ENCODE assay signal across 7 cellular contexts in the genomic region with DNA sequence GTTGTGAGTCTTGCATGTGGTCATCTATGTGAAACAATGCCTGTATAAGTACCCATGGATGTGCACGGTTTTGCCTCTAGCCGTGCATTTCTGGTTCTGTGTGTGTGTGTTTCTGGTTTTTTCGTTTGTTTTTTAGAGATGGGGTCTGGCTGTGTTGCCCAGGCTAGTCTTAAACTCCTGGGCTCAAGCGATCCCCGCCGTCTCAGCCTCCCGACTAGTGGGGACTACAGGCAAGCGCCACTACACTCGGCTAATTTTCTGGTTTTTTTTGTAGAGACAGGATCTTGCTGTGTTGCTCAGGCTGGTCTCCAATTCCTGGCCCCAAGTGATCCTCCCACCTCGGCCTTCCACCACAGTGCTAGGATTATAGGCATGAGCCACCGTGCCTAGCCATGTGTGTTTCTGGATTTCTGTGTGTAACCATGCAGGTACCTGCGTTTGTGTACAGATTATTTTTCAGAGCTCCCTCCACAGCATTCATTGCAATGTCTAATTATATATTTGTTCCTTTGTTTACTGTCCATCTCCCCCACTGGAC. TPM values are rescaled to one million over a fixed set of nuclear protein-coding genes. Genes with fewer than 3 reads are reported as not detected.
DNase-seq lines count a peak whose midpoint lies in the region; ATAC-seq, FAIRE-seq and TF ChIP-seq lines count a peak whose summit lies in the region.
"Had no signal": no experiment of that assay in that cellular context is flagged by ENCODE, and none has a peak within 500 bp of the region (broad histone marks: within the 10 kb centered on the region; RNA-seq: fewer than 3 reads in every experiment).

No MANE protein-coding gene starts in this region.

- no peaks in the 10 kb centered on the region for H3K27me3 ChIP-seq in astrocyte (ENCODE audit: insufficient read depth, low read length)
- no peaks in the 10 kb centered on the region for H3K27me3 ChIP-seq in pancreas

- WGBS in pancreas, 2 donors = 73 to 78% methylated on average over 12 of the region's 12 CpGs

- peak overlapping the region; percentile 98 for H3K27ac ChIP-seq in astrocyte (ENCODE audit: low read depth, low read length)
- H3K27ac ChIP-seq in pancreas = peak overlapping the region in 3 of 4 donors; percentile 79 to 85 (median 84)

- H3K4me2 ChIP-seq in astrocyte (ENCODE audit: low read length) = peak overlapping the region; percentile 97

- H3K4me1 ChIP-seq in astrocyte (ENCODE audit: insufficient read depth, low read length) (peaks cover 45% of the 10 kb centered on the region), pancreas (peaks cover 11 to 22% (median 13%) of the 10 kb centered on the region in 3 donors)

- H3K4me3 Mint-ChIP-seq in HFFc6 = peak overlapping the region; percentile 96
- peak overlapping the region; percentile 81 for H3K4me3 Mint-ChIP-seq in astrocyte (ENCODE audit: unreplicated experiment)

- H3K36me3 ChIP-seq in astrocyte (ENCODE audit: insufficient read depth, low read length) (no peaks in the 10 kb centered on the region), pancreas (no peaks in the 10 kb centered on the region)
- H3K36me3 ChIP-seq: HAP-1 had no signal

- ATAC-seq in pancreas = no peak
- ATAC-seq in HG03135 (IDR thresholded peaks at IDR 0.05; ENCODE audit: unreplicated experiment) = no peak

- H3K9ac ChIP-seq in astrocyte (ENCODE audit: low read length) = peak overlapping the region; percentile 100

- H3K9me3 ChIP-seq in astrocyte (ENCODE audit: insufficient read depth, low read depth, low read length) (no peaks in the 10 kb centered on the region), pancreas (no peaks in the 10 kb centered on the region)
- H3K9me3 ChIP-seq: HAP-1 had no signal

- DNase-seq in HFFc6 = no peak
- no peak for DNase-seq in astrocyte (ENCODE audit: low read depth)
- DNase-seq in pancreas = no peak
- no peak for DNase-seq in activated effector memory CD4-positive, alpha-beta T cell treated with Interleukin-2 at 50 U/mL for 16 hours
- DNase-seq in EL = no peak

- H3K79me2 ChIP-seq in astrocyte (ENCODE audit: insufficient read depth, low read length) = no peaks in the 10 kb centered on the region

- intact Hi-C loops in pancreas (cut with DNase I) = no loop called here

- FAIRE-seq in astrocyte (lab: Jason Lieb, UNC) (no peak), pancreas (lab: Jason Lieb, UNC) (no peak)

- H3K4me1 Mint-ChIP-seq in HFFc6 (ENCODE audit: low read depth) (peaks cover 67% of the 10 kb centered on the region), astrocyte (ENCODE audit: low read depth, unreplicated experiment) (peaks cover 10% of the 10 kb centered on the region)

- peak overlapping the region; percentile 100 for H3K27ac Mint-ChIP-seq in HFFc6
- H3K27ac Mint-ChIP-seq in astrocyte (ENCODE audit: unreplicated experiment) = peak overlapping the region; percentile 99

- no peak for TF ChIP-seq CTCF in HFFc6 (IDR thresholded peaks at IDR 0.05)
- no peak for TF ChIP-seq CTCF in astrocyte (IDR thresholded peaks at IDR 0.05; ENCODE audit: insufficient read depth, low read depth, low read length)
- TF ChIP-seq CTCF in pancreas (IDR thresholded peaks at IDR 0.05) = no peak

- H2AFZ ChIP-seq in astrocyte (ENCODE audit: low read depth, low read length) = no peak overlapping the region

- H4K20me1 ChIP-seq in astrocyte (ENCODE audit: insufficient read depth, low read length) = no peaks in the 10 kb centered on the region

- H3K36me3 Mint-ChIP-seq in HFFc6 (ENCODE audit: low read depth) (no peaks in the 10 kb centered on the region), astrocyte (ENCODE audit: low read depth, unreplicated experiment) (no peaks in the 10 kb centered on the region)

- H3K27me3 Mint-ChIP-seq in HFFc6 (ENCODE audit: insufficient read depth) (peaks cover 7% of the 10 kb centered on the region), astrocyte (ENCODE audit: low read depth, unreplicated experiment) (no peaks in the 10 kb centered on the region)

- H3K9me3 Mint-ChIP-seq in HFFc6 (no peaks in the 10 kb centered on the region), astrocyte (ENCODE audit: unreplicated experiment) (no peaks in the 10 kb centered on the region)

- H3K4me3 ChIP-seq in astrocyte (ENCODE audit: insufficient read depth, low read depth, low read length) = peak overlapping the region; percentile 69
- no peak overlapping the region for H3K4me3 ChIP-seq in pancreas

RNA-seq across cellular contexts. Expression of a gene that starts 15.9 kb away (rescaled TPM):
- 10 to 100 TPM; 35.0 to 71.5 (median 62.9) TPM for total RNA-seq in HFFc6 (2021; fragmentation: NEBNext Ultra II Directional; extraction: Animal tissue kit (Norgen Biotek cat#: 25700))
- total RNA-seq in astrocyte (8.2 and 13.3 TPM in 2 replicates), pancreas (10 to 100 TPM in 1 of 6 donors, 1 to 10 TPM in 3, under 1 TPM in 2; 0.79 to 17.0 (median 5.7) TPM)
- polyA plus RNA-seq in pancreas = 10 to 100 TPM; 12.9 to 21.6 TPM

RNA-seq across cellular contexts. Expression of a gene that starts 28.2 kb away (rescaled TPM):
- 100 to 1,000 TPM; 106 to 129 (median 117) TPM for total RNA-seq in HFFc6 (2021; fragmentation: NEBNext Ultra II Directional; extraction: Animal tissue kit (Norgen Biotek cat#: 25700))
- total RNA-seq in astrocyte (67.5 and 70.4 TPM in 2 replicates), pancreas (10 to 100 TPM; 28.9 to 33.5 (median 32.9) TPM)
- polyA plus RNA-seq in pancreas = 10 to 100 TPM; 35.3 to 42.3 TPM

RNA-seq across cellular contexts. Expression of a gene that starts 44.9 kb away (rescaled TPM):
- 10 to 100 TPM; 10.3 to 21.3 (median 13.8) TPM for total RNA-seq in HFFc6 (2021; fragmentation: NEBNext Ultra II Directional; extraction: Animal tissue kit (Norgen Biotek cat#: 25700))
- total RNA-seq in astrocyte = 29.1 and 35.3 TPM in 2 replicates
- 1 to 10 TPM; 2.1 to 6.3 (median 3.2) TPM for total RNA-seq in pancreas
- polyA plus RNA-seq in pancreas = 1 to 10 TPM; 4.4 to 9.5 TPM

RNA-seq across cellular contexts. Expression of a gene that starts 45.5 kb away (rescaled TPM):
- 10 to 100 TPM; 13.7 to 25.8 (median 15.1) TPM for total RNA-seq in HFFc6 (2021; fragmentation: NEBNext Ultra II Directional; extraction: Animal tissue kit (Norgen Biotek cat#: 25700))
- total RNA-seq in astrocyte (10.9 and 12.8 TPM in 2 replicates), pancreas (1 to 10 TPM in 5 of 6 donors, under 1 TPM in 1; 0.91 to 5.3 (median 2.9) TPM)
- polyA plus RNA-seq in pancreas = 1 to 10 TPM; 1.6 to 3.3 TPM

RNA-seq across cellular contexts. Expression of a gene that starts 46.3 kb away (rescaled TPM):
- 1 to 10 TPM in 4 of 6 experiments, under 1 TPM in 2; 0.80 to 1.3 (median 1.1) TPM for total RNA-seq in HFFc6 (2021; fragmentation: NEBNext Ultra II Directional; extraction: Animal tissue kit (Norgen Biotek cat#: 25700))
- total RNA-seq in astrocyte (0.67 and 1.3 TPM in 2 replicates), pancreas (under 1 TPM; 0.22 to 0.41 (median 0.30) TPM)
- polyA plus RNA-seq in pancreas = 1 to 10 TPM in 1 of 2 donors, under 1 TPM in 1; 0.53 to 2.1 TPM
